ENCODE assay signal across 1 cellular context in the genomic region with DNA sequence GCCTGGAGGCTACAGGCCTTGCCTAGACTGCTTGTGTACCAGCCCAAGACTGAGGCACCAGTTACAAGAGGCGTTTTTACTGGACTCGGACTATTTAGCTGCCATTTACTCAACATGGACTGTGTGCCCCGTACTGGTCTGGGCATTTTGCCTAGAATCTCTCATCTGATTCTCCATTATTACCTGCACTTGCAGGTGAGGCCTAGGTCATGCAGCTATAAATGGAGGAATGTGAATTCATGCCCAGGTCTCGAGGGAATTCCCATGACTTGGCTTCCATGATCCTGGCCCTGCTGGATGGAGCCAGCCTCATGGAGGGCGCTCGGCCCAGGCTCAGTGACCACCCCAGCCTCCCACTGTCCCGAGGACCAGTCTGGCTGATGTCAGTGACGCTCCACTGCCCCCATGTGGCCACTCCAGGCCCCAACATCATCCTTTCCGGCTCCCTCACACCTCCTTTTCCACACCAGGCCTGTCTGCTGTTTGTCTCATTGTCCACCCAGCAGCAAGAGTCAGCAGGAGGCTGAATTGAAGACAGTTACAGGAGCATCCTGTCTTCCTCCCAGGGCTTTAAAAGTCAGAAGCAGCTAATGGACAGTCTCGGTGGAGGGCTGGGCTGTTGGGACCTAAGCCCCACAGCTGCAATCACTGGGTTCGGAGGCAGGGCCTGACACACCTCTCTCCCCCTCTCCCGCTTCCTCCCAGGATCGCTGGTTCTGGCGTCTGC.
TF ChIP-seq lines count a peak whose summit lies in the region.

No MANE protein-coding gene starts in this region.

TF ChIP-seq in HCT116, 20 proteins besides CTCF, POLR2A, EP300 and RAD21 (continued from another document):
- TF ChIP-seq FOSL1 (IDR thresholded peaks at IDR 0.05; ENCODE audit: low read depth) = no peak
- TF ChIP-seq SP1 (IDR thresholded peaks at IDR 0.05; ENCODE audit: low read depth) = no peak
- TF ChIP-seq YY1 (IDR thresholded peaks at IDR 0.05; ENCODE audit: extremely low read depth, insufficient replicate concordance, low read depth, low read length) = no peak
- no peak for TF ChIP-seq ATF3 (IDR thresholded peaks at IDR 0.05)
- no peak for TF ChIP-seq REST (IDR thresholded peaks at IDR 0.05; ENCODE audit: low read depth)
- TF ChIP-seq ELF1 (IDR thresholded peaks at IDR 0.05; ENCODE audit: borderline replicate concordance, low read depth) = no peak
TF ChIP-seq in HCT116: peak in this region for 0.
